ENCODE assay signal across 24 cellular contexts in genomic region chr3:11168881-11169805, GRCh38. TPM values are rescaled to one million over a fixed set of nuclear protein-coding genes. Genes with fewer than 3 reads are reported as not detected.
DNase-seq lines count a peak whose midpoint lies in the region; ATAC-seq, FAIRE-seq and TF ChIP-seq lines count a peak whose summit lies in the region.
"Had no signal": no experiment of that assay in that cellular context is flagged by ENCODE, and none has a peak within 500 bp of the region (broad histone marks: within the 10 kb centered on the region; RNA-seq: fewer than 3 reads in every experiment).

No MANE protein-coding gene starts in this region.

- H3K9ac ChIP-seq in K562 (ENCODE audit: insufficient read depth in 1 of 2, low read depth in 2 of 2, low read length in 2 of 2) (no peak overlapping the region), neuronal stem cell (ENCODE audit: low read depth, low read length, poor library complexity) (no peak overlapping the region)

- peaks cover 30 to 59% of the 10 kb centered on the region in 2 experiments for H3K27me3 ChIP-seq in K562 (ENCODE audit: control insufficient read depth in 2 of 2, insufficient read depth in 2 of 2, low read length in 2 of 2)
- H3K27me3 ChIP-seq in neuronal stem cell (ENCODE audit: control insufficient read depth in 3 of 3, insufficient read depth in 3 of 3, low read depth in 1 of 3, low read length in 3 of 3) = peaks cover 0 to 4% (median 0%) of the 10 kb centered on the region in 3 experiments
- H3K27me3 ChIP-seq: gastroesophageal sphincter had no signal

- no peak for TF ChIP-seq RAD21 in K562 (CRISPR knock-in tag; conservative IDR thresholded peaks at IDR 0.05 in 1 of 2, IDR thresholded peaks at IDR 0.05 in 1 of 2)

- DNase-seq in EH (ENCODE audit: low read depth) (peak; percentile 77), NB4 (ENCODE audit: low read depth) (peak; percentile 81), K562 (ENCODE audit: extremely low read depth in 1 of 4, low spot score in 3 of 4) (no peak), neuronal stem cell (ENCODE audit: low spot score) (no peak), GM20000 (ENCODE audit: low spot score) (no peak), mesothelial cell of epicardium (ENCODE audit: low spot score in 2 of 2, unreplicated experiment in 2 of 2) (no peak)
- DNase-seq in activated CD4-positive, alpha-beta T cell treated with anti-CD3 and anti-CD28 coated beads, Interleukin-2, amount 50 U/mL, for 4 hours = no peak
- DNase-seq: activated B cell treated with CpG ODN at 0.5 μM for 24 hours; activated CD8-positive, alpha-beta memory T cell treated with anti-CD3 and anti-CD28 coated beads for 24 hours; CD8-positive, alpha-beta T cell; NCI-H1417 treated with DMSO at 0.1 percent for 48 hours; NCI-H2171; NCI-H748 treated with DMSO at 0.1 percent for 48 hours; right cardiac atrium; RPMI8226; T-helper 1 cell had no signal

- no peak overlapping the region for H2BK12ac ChIP-seq in neuronal stem cell (ENCODE audit: low read length)

- under 1% methylated on average over 13 of the region's 13 CpGs for WGBS in K562 (ENCODE audit: insufficient coverage, low coverage, missing lambda C conversion rate)
- WGBS in neuronal stem cell (ENCODE audit: extremely low coverage in 2 of 2, insufficient read length in 2 of 2, insufficient replicate concordance in 1 of 2), 2 donors = no CpG with 5 or more reads among the region's 13 CpGs

- in situ Hi-C loops in K562 (cut with MboI) = no loop called here

- no peaks in the 10 kb centered on the region for H3K79me1 ChIP-seq in neuronal stem cell (ENCODE audit: low read depth, low read length)

- H3K4me1 ChIP-seq in K562 (replicated peaks in 1 of 2; ENCODE audit: control insufficient read depth in 2 of 2, insufficient read depth in 2 of 2, low read length in 2 of 2) (no peaks in the 10 kb centered on the region), neuronal stem cell (ENCODE audit: control insufficient read depth in 2 of 2, insufficient read depth in 1 of 2, low read depth in 1 of 2, low read length in 2 of 2) (peaks cover 0 to 4% of the 10 kb centered on the region in 2 donors)

- H3K36me3 ChIP-seq in K562 (ENCODE audit: control insufficient read depth, insufficient read depth, low read length) (no peaks in the 10 kb centered on the region), neuronal stem cell (replicated peaks in 1 of 2; ENCODE audit: control insufficient read depth in 2 of 2, insufficient read depth in 2 of 2, low read length in 2 of 2) (no peaks in the 10 kb centered on the region)
- H3K36me3 ChIP-seq: gastroesophageal sphincter had no signal

- H4K20me1 ChIP-seq in K562 (replicated peaks; ENCODE audit: control insufficient read depth, insufficient read depth, low read length) = peaks cover 7% of the 10 kb centered on the region; the same call in 1 of the 2 replicates

- H2AFZ ChIP-seq in K562 (ENCODE audit: low read depth, low read length) = no peak overlapping the region
- H2AFZ ChIP-seq in neuronal stem cell (ENCODE audit: low read length) = no peak overlapping the region
- H2AFZ ChIP-seq: GM23338 had no signal

- no peak overlapping the region for H3K14ac ChIP-seq in neuronal stem cell (ENCODE audit: low read length)

- H3K4ac ChIP-seq in neuronal stem cell (ENCODE audit: low read length) = no peak overlapping the region

- peaks cover 25% of the 10 kb centered on the region for H3K27me3 Mint-ChIP-seq in mesothelial cell of epicardium (ENCODE audit: low read depth)

- H3K23ac ChIP-seq in neuronal stem cell (ENCODE audit: low read depth, low read length, poor library complexity) = no peak overlapping the region

- H2BK15ac ChIP-seq in neuronal stem cell (ENCODE audit: low read length) = no peak overlapping the region

- H3K4me3 ChIP-seq in NB4 (ENCODE audit: low read depth, low read length) (no peak overlapping the region), K562 (no peak overlapping the region), neuronal stem cell (ENCODE audit: low read length in 2 of 2) (no peak overlapping the region)
- H3K4me3 ChIP-seq: gastroesophageal sphincter, GM23338 had no signal

- BruUV-seq in K562 (replicated peaks; lab: Mats Ljungman, UMichigan) = no TSS peak

- no peak overlapping the region for H2AK5ac ChIP-seq in neuronal stem cell (ENCODE audit: low read depth, low read length)

- no peak overlapping the region for H3K4me3 Mint-ChIP-seq in mesothelial cell of epicardium
- H3K4me3 Mint-ChIP-seq: activated B cell treated with CpG ODN at 0.5 μM for 24 hours; activated T-helper 1 cell treated with anti-CD3 and anti-CD28 coated beads, Interleukin-12 subunit alpha, Interleukin-12 subunit beta, Interleukin-2, Interleukin-4 antibody, amounts not matched to agents 30 ng/mL and 10 ng/mL and 1 ng/mL, durations not matched to agents 14 hours and 24 hours and 36 hours; CD8-positive, alpha-beta T cell; GM23338 had no signal

- H3K4me2 ChIP-seq in K562 (ENCODE audit: insufficient read depth, low read length) (no peak overlapping the region), neuronal stem cell (ENCODE audit: insufficient read depth, low read length, poor library complexity, severe bottlenecking) (no peak overlapping the region)
- H3K4me2 ChIP-seq: GM23338 had no signal

- no peak overlapping the region for H2BK120ac ChIP-seq in neuronal stem cell (ENCODE audit: low read depth, low read length)

- H2BK5ac ChIP-seq in neuronal stem cell (ENCODE audit: low read length) = no peak overlapping the region

- H3K9me3 ChIP-seq in K562 (replicated peaks; ENCODE audit: control insufficient read depth, insufficient read depth, low read depth, low read length) (no peaks in the 10 kb centered on the region), neuronal stem cell (replicated peaks in 1 of 2; ENCODE audit: control insufficient read depth in 2 of 2, insufficient read depth in 1 of 2, low read depth in 1 of 2, low read length in 2 of 2) (no peaks in the 10 kb centered on the region)
- H3K9me3 ChIP-seq: gastroesophageal sphincter had no signal

- no peak overlapping the region for H3K18ac ChIP-seq in neuronal stem cell (ENCODE audit: low read length)

- POLR2A ChIA-PET in K562 (lab: Yijun Ruan, JAX) = interaction anchor here (1.0 to 1.6 kb wide), 2 partner anchors 11 to 17 kb away, joined by 3 read pairs; no protein-coding TSS in a partner anchor

- CTCF ChIA-PET in K562 (lab: Yijun Ruan, JAX; ENCODE audit: low intra/inter-chr PET ratio) = no interaction called here

- no peaks in the 10 kb centered on the region for H3K79me2 ChIP-seq in K562 (ENCODE audit: control insufficient read depth, insufficient read depth, low read length)

- FAIRE-seq in K562 (lab: Jason Lieb, UNC) = no peak
- FAIRE-seq: G401.6, GM12891 had no signal

- no peaks in the 10 kb centered on the region for H3K4me1 Mint-ChIP-seq in mesothelial cell of epicardium
- H3K4me1 Mint-ChIP-seq: activated B cell treated with CpG ODN at 0.5 μM for 24 hours, GM23338 had no signal

- TF ChIP-seq POLR2A in NB4 (IDR thresholded peaks at IDR 0.05; ENCODE audit: extremely low read depth, insufficient read length) = no peak
- TF ChIP-seq POLR2A in K562 (conservative IDR thresholded peaks at IDR 0.05) = no peak

- ATAC-seq in K562 (no peak), GM19351 (IDR thresholded peaks at IDR 0.05; ENCODE audit: unreplicated experiment) (no peak)
- ATAC-seq: CD8-positive, alpha-beta T cell; gastroesophageal sphincter; left lobe of liver had no signal

- H4K91ac ChIP-seq in neuronal stem cell (ENCODE audit: low read depth, low read length, poor library complexity) = no peak overlapping the region

- H3K36me3 Mint-ChIP-seq in mesothelial cell of epicardium = no peaks in the 10 kb centered on the region
- H3K36me3 Mint-ChIP-seq: CD8-positive, alpha-beta T cell had no signal

- H3K9me3 Mint-ChIP-seq in mesothelial cell of epicardium = no peaks in the 10 kb centered on the region
- H3K9me3 Mint-ChIP-seq: activated B cell treated with CpG ODN at 0.5 μM for 24 hours; activated T-helper 1 cell treated with anti-CD3 and anti-CD28 coated beads, Interleukin-12 subunit alpha, Interleukin-12 subunit beta, Interleukin-2, Interleukin-4 antibody, amounts not matched to agents 30 ng/mL and 10 ng/mL and 1 ng/mL, durations not matched to agents 14 hours and 24 hours and 36 hours; CD8-positive, alpha-beta T cell; GM23338 had no signal

- H3K27ac Mint-ChIP-seq in mesothelial cell of epicardium = no peak overlapping the region
- H3K27ac Mint-ChIP-seq: activated B cell treated with CpG ODN at 0.5 μM for 24 hours; activated T-helper 1 cell treated with anti-CD3 and anti-CD28 coated beads, Interleukin-12 subunit alpha, Interleukin-12 subunit beta, Interleukin-2, Interleukin-4 antibody, amounts not matched to agents 30 ng/mL and 10 ng/mL and 1 ng/mL, durations not matched to agents 14 hours and 24 hours and 36 hours; CD8-positive, alpha-beta T cell; GM23338 had no signal

- intact Hi-C loops in K562 (cut with micrococcal nuclease) = no loop called here

- H3K27ac ChIP-seq in K562 (ENCODE audit: extremely low read depth, low read depth, low read length) = no peak overlapping the region
- H3K27ac ChIP-seq in neuronal stem cell (replicated peaks; ENCODE audit: low read length) = no peak overlapping the region
- H3K27ac ChIP-seq: gastroesophageal sphincter, HL-60 had no signal

- peak overlapping the region; percentile 44 for H4K8ac ChIP-seq in neuronal stem cell (ENCODE audit: low read depth, low read length)

- TF ChIP-seq CTCF in NB4 (IDR thresholded peaks at IDR 0.05; ENCODE audit: low read depth, low read length) (no peak), K562 (IDR thresholded peaks at IDR 0.05 in 2 of 3, conservative IDR thresholded peaks at IDR 0.05 in 1 of 3; ENCODE audit: insufficient read depth in 2 of 3, low read depth in 1 of 3, low read length in 3 of 3) (no peak), GM20000 (IDR thresholded peaks at IDR 0.05; ENCODE audit: extremely low read depth, missing control alignments) (no peak), mesothelial cell of epicardium (IDR thresholded peaks at IDR 0.05; ENCODE audit: unreplicated experiment) (no peak)

- TF ChIP-seq EP300 in K562 (IDR thresholded peaks at IDR 0.05; ENCODE audit: low read length) = no peak

- H3K9me1 ChIP-seq in K562 (ENCODE audit: control insufficient read depth, insufficient read depth, low read length) = no peaks in the 10 kb centered on the region

RNA-seq across cellular contexts. Expression of gene HRH1, which starts 14.8 kb away (rescaled TPM):
- total RNA-seq in K562 (2011; cell fraction: chromatin; rRNA removed; ENCODE audit: low replicate concordance) = not detected in 2 replicates
- total RNA-seq in K562 (2011; cell fraction: nucleolus; rRNA removed) = not detected in 2 replicates
- total RNA-seq in K562 (2011; cell fraction: nucleoplasm; rRNA removed) = not detected in 2 replicates
- total RNA-seq in K562 (2014; rRNA removed) (0.04 and 0.05 TPM in 2 replicates), K562 (2014; rRNA removed; fragmentation: Illumina TruSeq; extraction: Trizol) (0.15 TPM in 1 of 2 replicates, not detected in the other), K562 (2015; rRNA removed; fragmentation: Illumina TruSeq; extraction: Trizol) (0.07 and 0.19 TPM in 2 replicates), K562 (2021) (0.04 TPM in 1 of 2 replicates, not detected in the other), mesothelial cell of epicardium (0.31 to 0.45 TPM (median 0.42 TPM) in 3 replicates)
- polyA plus RNA-seq in K562 (2011; rRNA removed) (0.07 TPM in 1 of 2 replicates, not detected in the other), K562 (2014; fragmentation: Illumina TruSeq; extraction: Trizol) (0.04 TPM in 1 of 2 replicates, not detected in the other), K562 (2014; fragmentation: Nextera tagmentation; extraction: Ambion mirVana) (under 1 TPM; 0.03 to 0.13 TPM), K562 (2014; rRNA removed) (0.16 TPM in 1 of 2 replicates, not detected in the other)
- polyA plus RNA-seq in K562 (2011; cell fraction: cytosol; rRNA removed) = 0.01 and 0.03 TPM in 2 replicates
- not detected in 2 replicates for polyA plus RNA-seq in K562 (2011; cell fraction: nucleus; rRNA removed)
- polyA plus RNA-seq in K562 (2012) = 0.05 and 0.25 TPM in 2 replicates
- 0.18 TPM in 1 of 2 replicates, not detected in the other for polyA minus RNA-seq in K562 (2011; rRNA and poly(A)+ RNA removed)
- polyA minus RNA-seq in K562 (2011; cell fraction: cytosol; rRNA and poly(A)+ RNA removed) = not detected in 2 replicates
- not detected in 2 replicates for polyA minus RNA-seq in K562 (2011; cell fraction: nucleus; rRNA and poly(A)+ RNA removed)
- under 0.01 TPM for polyA plus RNA-seq in neuronal stem cell (2013, experiment 1 of 2)
- polyA plus RNA-seq in neuronal stem cell (2013, experiment 2 of 2) = 0.04 TPM
- total RNA-seq: activated B cell treated with CpG ODN at 0.5 μM for 24 hours; CD8-positive, alpha-beta T cell; GM23338 had no signal
- polyA plus RNA-seq: GM23338 had no signal

Comparison
In these comparisons a context has a peak if more than half of its experiments do, and no peak if none do; other contexts are left out.
1. DNase-seq: peak in EH (single experiment) and NB4 (single experiment); none in K562 (0 of 4), neuronal stem cell (single experiment), activated CD4-positive, alpha-beta T cell treated with anti-CD3 and anti-CD28 coated beads, Interleukin-2, amount 50 U/mL, for 4 hours (0 of 2), GM20000 (single experiment) and mesothelial cell of epicardium (0 of 2).